ENCODE assay signal across 1 cellular context in the genomic region with DNA sequence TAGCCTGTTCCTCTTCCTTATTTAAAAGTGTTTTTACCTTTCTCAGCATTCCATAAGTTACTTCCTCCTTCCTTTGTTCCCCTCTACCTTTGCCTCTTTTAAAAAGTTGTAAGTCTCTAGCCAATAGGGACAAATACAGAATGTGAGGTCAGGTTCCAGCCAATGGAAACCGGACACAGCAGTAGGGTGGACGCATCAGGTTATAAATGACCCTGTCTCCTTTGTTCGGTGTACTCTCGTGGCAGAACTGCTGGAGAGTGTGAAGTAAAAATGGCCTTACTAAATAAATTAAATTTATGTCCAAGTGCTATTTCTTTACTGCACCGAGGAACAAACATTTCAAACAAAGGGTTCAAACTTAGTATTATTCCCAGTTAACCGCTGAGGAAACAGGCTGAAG.
TF ChIP-seq lines count a peak whose summit lies in the region.
"Not testable (repeated sequence)": the region's sequence is repeated elsewhere in the genome, so short reads cannot be mapped to it uniquely, and the experiment has no call there.

No MANE protein-coding gene starts in this region.

TF ChIP-seq in K562, 482 proteins besides CTCF, POLR2A, EP300 and RAD21:
- peak; percentile 73 for TF ChIP-seq MEIS2 (IDR thresholded peaks at IDR 0.05; ENCODE audit: partially characterized antibody)
- TF ChIP-seq FOXM1 (IDR thresholded peaks at IDR 0.05; ENCODE audit: low read depth), result 0 out of 2 replicates have a peak, but pooled peaks have one; percentile 16
- not testable (repeated sequence) for TF ChIP-seq FOXM1 (CRISPR knock-in tag; IDR thresholded peaks at IDR 0.05; ENCODE audit: low read depth)
- TF ChIP-seq KDM5B (IDR thresholded peaks at IDR 0.05; ENCODE audit: insufficient replicate concordance, low read depth, low read length), result peak; percentile 49
- TF ChIP-seq ASH1L (IDR thresholded peaks at IDR 0.05; ENCODE audit: borderline replicate concordance, low read depth, partially characterized antibody), result peak; percentile 11
